17 cellular contexts compared by ENCODE assay signal in genomic region chr1:231869364-231869763, GRCh38.
DNase-seq lines count a peak whose midpoint lies in the region; ATAC-seq, FAIRE-seq and TF ChIP-seq lines count a peak whose summit lies in the region.
"Had no signal": no experiment of that assay in that cellular context is flagged by ENCODE, and none has a peak within 500 bp of the region (broad histone marks: within the 10 kb centered on the region; RNA-seq: fewer than 3 reads in every experiment).

No MANE protein-coding gene starts in this region.

- H3K9ac ChIP-seq in GM12878 (ENCODE audit: control insufficient read depth, insufficient read depth, low read length): no peak overlapping the region
- no peak overlapping the region for H3K9ac ChIP-seq in mammary epithelial cell (ENCODE audit: insufficient read depth, low read length)

- H3K4me1 Mint-ChIP-seq in stimulated activated naive B cell treated with anti-CD40 and anti-IgM and Interleukin-4, amounts not matched to agents 10 μg/mL and 1 μg/mL and 100 μg/mL, for 72 hours: peaks cover 15 to 18% of the 10 kb centered on the region in 2 donors

- no peak for TF ChIP-seq POLR2A in GM12878 (IDR thresholded peaks at IDR 0.05; ENCODE audit: low read depth, low read length)

- no peaks in the 10 kb centered on the region for H3K27me3 Mint-ChIP-seq in stimulated activated naive B cell treated with anti-CD40 and anti-IgM and Interleukin-4, amounts not matched to agents 10 μg/mL and 1 μg/mL and 100 μg/mL, for 72 hours
- H3K27me3 Mint-ChIP-seq: activated naive CD4-positive, alpha-beta T cell treated with anti-CD3 and anti-CD28 coated beads, Interleukin-2, amount 10 ng/mL, durations not matched to agents 7 days and 5 days had no signal

- CTCF ChIA-PET in GM12878 (lab: Yijun Ruan, JAX) (interaction anchor here (1.2 kb wide), 1 partner anchor 20 kb away, joined by 4 read pairs; no protein-coding TSS in a partner anchor), mammary epithelial cell (lab: Charles Lee; ENCODE audit: low non-redundant PET) (no interaction called here)

- H3K4me1 ChIP-seq in right atrium auricular region (peaks cover 0 to 22% of the 10 kb centered on the region in 2 donors), GM12878 (ENCODE audit: control insufficient read depth, insufficient read depth, low read length) (no peaks in the 10 kb centered on the region), mammary epithelial cell (ENCODE audit: insufficient read depth, low read length) (no peaks in the 10 kb centered on the region)

- SMC1A ChIA-PET in GM12878 (lab: Charles Lee; ENCODE audit: uncharacterized antibody, unreplicated experiment): no interaction called here

- ATAC-seq in left ventricle myocardium superior: peak; percentile 31
- ATAC-seq in GM12878: 0 out of 3 replicates have a peak, but pooled peaks have one; percentile 19
- ATAC-seq in stimulated activated naive B cell treated with anti-CD40 and anti-IgM and Interleukin-4, amounts not matched to agents 10 μg/mL and 1 μg/mL and 100 μg/mL, for 72 hours (replicated peaks): peak; percentile 92 to 98
- ATAC-seq: left lobe of liver had no signal

- 2% methylated on average over 2 of the region's 2 CpGs for WGBS in GM12878 (ENCODE audit: insufficient coverage, insufficient replicate concordance, low lambda C conversion rate, missing lambda C conversion rate)
- WGBS in mammary epithelial cell (ENCODE audit: low coverage, missing lambda C conversion rate): 80% methylated on average over 2 of the region's 2 CpGs

- H3K9me3 Mint-ChIP-seq in stimulated activated naive B cell treated with anti-CD40 and anti-IgM and Interleukin-4, amounts not matched to agents 10 μg/mL and 1 μg/mL and 100 μg/mL, for 72 hours: no peaks in the 10 kb centered on the region
- H3K9me3 Mint-ChIP-seq: activated naive CD4-positive, alpha-beta T cell treated with anti-CD3 and anti-CD28 coated beads, Interleukin-2, amount 10 ng/mL, durations not matched to agents 7 days and 5 days had no signal

- H2AFZ ChIP-seq in GM12878 (ENCODE audit: control insufficient read depth, low read depth, low read length) (no peak overlapping the region), mammary epithelial cell (ENCODE audit: low read depth, low read length) (no peak overlapping the region)

- H3K27ac ChIP-seq in right atrium auricular region (no peak overlapping the region), GM12878 (ENCODE audit: control insufficient read depth, insufficient read depth) (no peak overlapping the region), mammary epithelial cell (ENCODE audit: insufficient read depth, low read depth, low read length) (no peak overlapping the region)

- in situ Hi-C loops in GM12878 (cut with MboI): no loop called here
- in situ Hi-C loops in mammary epithelial cell (cut with MboI; ENCODE audit: low sequenced_read_pairs in 2 of 2): no loop called here

- no peak overlapping the region for H3K4me2 ChIP-seq in GM12878 (ENCODE audit: control insufficient read depth, insufficient read depth)
- no peak overlapping the region for H3K4me2 ChIP-seq in mammary epithelial cell (ENCODE audit: insufficient read depth, low read depth, low read length)

- H3K27ac Mint-ChIP-seq in stimulated activated naive B cell treated with anti-CD40 and anti-IgM and Interleukin-4, amounts not matched to agents 10 μg/mL and 1 μg/mL and 100 μg/mL, for 72 hours: no peak overlapping the region
- H3K27ac Mint-ChIP-seq: activated naive CD4-positive, alpha-beta T cell treated with anti-CD3 and anti-CD28 coated beads, Interleukin-2, amount 10 ng/mL, durations not matched to agents 7 days and 5 days had no signal

- peaks cover 0 to 1% of the 10 kb centered on the region in 2 donors for H3K36me3 Mint-ChIP-seq in stimulated activated naive B cell treated with anti-CD40 and anti-IgM and Interleukin-4, amounts not matched to agents 10 μg/mL and 1 μg/mL and 100 μg/mL, for 72 hours

- H4K20me1 ChIP-seq in GM12878 (ENCODE audit: control insufficient read depth, insufficient read depth) (no peaks in the 10 kb centered on the region), mammary epithelial cell (ENCODE audit: insufficient read depth, low read length) (no peaks in the 10 kb centered on the region)

- no peak for TF ChIP-seq RAD21 in GM12878 (IDR thresholded peaks at IDR 0.05; ENCODE audit: insufficient read depth, low read depth, low read length)

- TF ChIP-seq EP300 in GM12878 (IDR thresholded peaks at IDR 0.05; ENCODE audit: borderline replicate concordance in 1 of 2, control insufficient read depth in 1 of 2, low read depth in 2 of 2, low read length in 2 of 2): no peak

- no peaks in the 10 kb centered on the region for H3K9me3 ChIP-seq in right atrium auricular region
- no peaks in the 10 kb centered on the region for H3K9me3 ChIP-seq in GM12878 (replicated peaks; ENCODE audit: control insufficient read depth, insufficient read depth, low read length)
- H3K9me3 ChIP-seq in mammary epithelial cell (replicated peaks; ENCODE audit: insufficient read depth, low read length): no peaks in the 10 kb centered on the region

- POLR2A ChIA-PET in GM12878 (lab: Charles Lee): no interaction called here

- no peak for FAIRE-seq in GM12878 (lab: Jason Lieb, UNC)
- FAIRE-seq: A204.1 had no signal

- H3K4me3 ChIP-seq in right atrium auricular region (no peak overlapping the region), GM12878 (no peak overlapping the region), mammary epithelial cell (replicated peaks in 1 of 3; ENCODE audit: insufficient read depth in 1 of 3, low read depth in 2 of 3, low read length in 3 of 3) (no peak overlapping the region)

- H3K27me3 ChIP-seq in right atrium auricular region (no peaks in the 10 kb centered on the region), GM12878 (replicated peaks in 1 of 2; ENCODE audit: control insufficient read depth in 2 of 2, insufficient read depth in 2 of 2, low read length in 1 of 2) (no peaks in the 10 kb centered on the region), mammary epithelial cell (ENCODE audit: insufficient read depth, low read length) (no peaks in the 10 kb centered on the region)

- BruUV-seq in GM12878 (replicated peaks; lab: Mats Ljungman, UMichigan) (no TSS peak), mammary epithelial cell (replicated peaks; lab: Mats Ljungman, UMichigan) (no TSS peak)

- DNase-seq in left ventricle myocardium superior: no peak
- DNase-seq in right atrium auricular region (ENCODE audit: low spot score): no peak
- DNase-seq in NOMO-1 treated with DMSO at 0.1 percent for 48 hours (lab: John Stamatoyannopoulos, UW; ENCODE audit: unreplicated experiment): peak; percentile 63
- DNase-seq in GM12878 (ENCODE audit: low read depth, low spot score): no peak
- peak; percentile 4 for DNase-seq in stimulated activated naive B cell treated with anti-CD40 and anti-IgM and Interleukin-4, amounts not matched to agents 10 μg/mL and 1 μg/mL and 100 μg/mL, for 72 hours
- no peak for DNase-seq in SW 1271 (lab: John Stamatoyannopoulos, UW)
- no peak for DNase-seq in mammary epithelial cell
- DNase-seq in D341Med (ENCODE audit: low spot score): no peak
- DNase-seq: activated CD8-positive, alpha-beta memory T cell treated with anti-CD3 and anti-CD28 coated beads, Interleukin-2, amount 50 U/mL, for 4 hours; activated naive CD4-positive, alpha-beta T cell treated with anti-CD3 and anti-CD28 coated beads, Interleukin-2, amount 10 ng/mL, durations not matched to agents 7 days and 5 days; effector CD4-positive, alpha-beta T cell; NCI-H1930; NCI-H526 treated with DMSO at 0.1 percent for 48 hours; SHP77 treated with DMSO at 0.1 percent for 48 hours; stimulated activated naive CD4-positive, alpha-beta T cell had no signal

- H3K36me3 ChIP-seq in right atrium auricular region: no peaks in the 10 kb centered on the region
- no peaks in the 10 kb centered on the region for H3K36me3 ChIP-seq in GM12878 (ENCODE audit: control insufficient read depth in 2 of 2, insufficient read depth in 2 of 2, low read length in 1 of 2)
- no peaks in the 10 kb centered on the region for H3K36me3 ChIP-seq in mammary epithelial cell (ENCODE audit: insufficient read depth, low read length)

- intact Hi-C loops in left ventricle myocardium superior (cut with micrococcal nuclease) (loop anchor here (10.0 kb wide), 1 partner anchor 735 kb away; no protein-coding TSS in a partner anchor), GM12878 (cut with micrococcal nuclease; ENCODE audit: unreplicated experiment) (loop anchor here (5.0 kb wide), 2 partner anchors 753 to 1373 kb away; no protein-coding TSS in a partner anchor), mammary epithelial cell (cut with micrococcal nuclease) (loop anchor here (5.0 kb wide), 2 partner anchors 58 to 438 kb away; no protein-coding TSS in a partner anchor)

- RAD21 ChIA-PET in GM12878 (lab: Charles Lee; ENCODE audit: unreplicated experiment): no interaction called here

- H3K79me2 ChIP-seq in GM12878 (ENCODE audit: control insufficient read depth, insufficient read depth, low read length): no peaks in the 10 kb centered on the region
- H3K79me2 ChIP-seq in mammary epithelial cell (ENCODE audit: insufficient read depth, low read length): no peaks in the 10 kb centered on the region

- dilution Hi-C loops in mammary epithelial cell (cut with HindIII; ENCODE audit: low sequenced_read_pairs): no loop called here

- H3K4me3 Mint-ChIP-seq in stimulated activated naive B cell treated with anti-CD40 and anti-IgM and Interleukin-4, amounts not matched to agents 10 μg/mL and 1 μg/mL and 100 μg/mL, for 72 hours: no peak overlapping the region
- H3K4me3 Mint-ChIP-seq: activated naive CD4-positive, alpha-beta T cell treated with anti-CD3 and anti-CD28 coated beads, Interleukin-2, amount 10 ng/mL, durations not matched to agents 7 days and 5 days had no signal

- no peak for TF ChIP-seq CTCF in right atrium auricular region (IDR thresholded peaks at IDR 0.05)
- no peak for TF ChIP-seq CTCF in GM12878 (IDR thresholded peaks at IDR 0.05 in 2 of 3, conservative IDR thresholded peaks at IDR 0.05 in 1 of 3; ENCODE audit: control insufficient read depth in 2 of 3, extremely low read depth in 1 of 3, insufficient read depth in 1 of 3, low read depth in 3 of 3, low read length in 3 of 3)
- no peak for TF ChIP-seq CTCF in mammary epithelial cell (conservative IDR thresholded peaks at IDR 0.05 in 1 of 2, IDR thresholded peaks at IDR 0.05 in 1 of 2; ENCODE audit: extremely low read depth in 1 of 2, insufficient read depth in 1 of 2, low read depth in 1 of 2, low read length in 2 of 2)

TF ChIP-seq in GM12878, 131 proteins besides CTCF, POLR2A, EP300 and RAD21 (continues in another document):
- TF ChIP-seq MLLT1 (IDR thresholded peaks at IDR 0.05): peak; percentile 22; the same call in 1 of the 2 replicates

Comparison
In these comparisons a context has a peak if more than half of its experiments do, and no peak if none do; other contexts are left out.
1. ATAC-seq: peak in every context shown above with its lines; median percentile 95 in stimulated activated naive B cell treated with anti-CD40 and anti-IgM and Interleukin-4, amounts not matched to agents 10 μg/mL and 1 μg/mL and 100 μg/mL, for 72 hours; 31 in left ventricle myocardium superior; 19 in GM12878.
2. DNase-seq: peak in NOMO-1 treated with DMSO at 0.1 percent for 48 hours (single experiment) and stimulated activated naive B cell treated with anti-CD40 and anti-IgM and Interleukin-4, amounts not matched to agents 10 μg/mL and 1 μg/mL and 100 μg/mL, for 72 hours (single experiment); none in left ventricle myocardium superior (single experiment), right atrium auricular region (single experiment), GM12878 (single experiment), SW 1271 (0 of 2), mammary epithelial cell (single experiment) and D341Med (single experiment).